In the genomic region with DNA sequence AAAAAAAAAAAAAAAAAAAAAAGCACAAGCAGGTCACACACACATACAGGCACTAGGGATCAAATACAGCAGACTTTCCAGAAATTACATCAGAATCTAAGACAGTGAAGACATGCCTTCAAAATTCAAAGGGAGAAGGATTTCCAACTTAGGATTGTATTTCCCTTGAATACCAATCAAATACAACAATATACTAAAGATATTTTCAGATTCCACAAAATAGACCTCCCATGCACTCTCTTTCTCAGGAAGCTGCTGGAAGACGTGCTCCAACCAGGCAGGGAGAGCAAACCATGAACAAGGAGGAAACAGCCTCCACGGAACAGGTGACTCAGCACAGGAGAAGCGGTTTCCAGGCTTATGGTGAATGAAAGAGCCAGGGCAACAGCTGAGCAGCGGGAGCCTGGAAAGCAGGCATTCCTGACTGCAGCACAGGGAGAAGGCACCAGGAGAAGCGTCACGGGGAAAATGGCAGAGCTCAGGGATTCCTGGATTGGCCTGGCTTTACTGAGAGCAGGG, we compare ENCODE assay signal across 8 cellular contexts.
DNase-seq lines count a peak whose midpoint lies in the region; FAIRE-seq and TF ChIP-seq lines count a peak whose summit lies in the region.

No MANE protein-coding gene starts in this region.

- peak; percentile 96 for DNase-seq in ELR (ENCODE audit: low read depth)
- peak; percentile 82 for DNase-seq in RCC 7860 (ENCODE audit: low spot score)
- peak; percentile 34 for DNase-seq in fibroblast of gingiva (ENCODE audit: low read depth)
- DNase-seq in pons (ENCODE audit: low spot score): peak; percentile 59
- no peak for DNase-seq in DMS114 treated with DMSO at 0.1 percent for 48 hours (lab: John Stamatoyannopoulos, UW; ENCODE audit: unreplicated experiment)
- DNase-seq in NCI-H748 (lab: John Stamatoyannopoulos, UW; ENCODE audit: unreplicated experiment): no peak
- DNase-seq in GM10266 (ENCODE audit: extremely low spot score): no peak
- no peak for DNase-seq in GM13976 (ENCODE audit: low spot score)

- no peak for TF ChIP-seq CTCF in GM10266 (IDR thresholded peaks at IDR 0.05; ENCODE audit: control insufficient read depth, insufficient read depth, low read depth, missing control alignments)
- no peak for TF ChIP-seq CTCF in GM13976 (IDR thresholded peaks at IDR 0.05; ENCODE audit: borderline replicate concordance, control extremely low read depth, extremely low read depth, insufficient read depth, missing control alignments)

- in situ Hi-C loops in GM13976 (cut with MboI; ENCODE audit: low sequenced_read_pairs, unreplicated experiment): no loop called here

- FAIRE-seq in RCC 7860 (lab: Jason Lieb, UNC): peak; percentile 92

Comparison
In these comparisons a context has a peak if more than half of its experiments do, and no peak if none do; other contexts are left out.
1. DNase-seq: peak in ELR (single experiment), RCC 7860 (single experiment), fibroblast of gingiva (single experiment) and pons (single experiment); none in DMS114 treated with DMSO at 0.1 percent for 48 hours (single experiment), NCI-H748 (single experiment), GM10266 (single experiment) and GM13976 (single experiment).